In genomic region chr9:97651646-97652045, GRCh38 we compare ENCODE assay signal across 16 cellular contexts.
"Had no signal": no experiment of that assay in that cellular context is flagged by ENCODE, and none has a peak within 500 bp of the region (broad histone marks: within the 10 kb centered on the region; RNA-seq: fewer than 3 reads in every experiment).

No MANE protein-coding gene starts in this region.

- H3K27ac Mint-ChIP-seq: activated naive CD8-positive, alpha-beta T cell treated with anti-CD3 and anti-CD28 coated beads for 36 hours; dendritic cell treated with granulocyte-macrophage colony-stimulating factor and Interleukin-4, amounts not matched to agents 40 ng/mL and 50 ng/mL, for 4 days; effector memory CD8-positive, alpha-beta T cell had no signal

- H3K4me3 ChIP-seq: prostate gland, SK-N-MC, stomach had no signal

- ATAC-seq: effector memory CD8-positive, alpha-beta T cell; sciatic nerve had no signal

- H3K27me3 ChIP-seq: brain microvascular endothelial cell, stomach had no signal

- H3K9me3 Mint-ChIP-seq: activated naive CD8-positive, alpha-beta T cell treated with anti-CD3 and anti-CD28 coated beads for 36 hours; dendritic cell treated with granulocyte-macrophage colony-stimulating factor and Interleukin-4, amounts not matched to agents 40 ng/mL and 50 ng/mL, for 4 days; effector memory CD8-positive, alpha-beta T cell had no signal

- DNase-seq: activated gamma-delta T cell; activated naive CD8-positive, alpha-beta T cell treated with anti-CD3 and anti-CD28 coated beads for 36 hours; anterior cingulate cortex; brain microvascular endothelial cell; cerebellar nuclear complex; effector memory CD8-positive, alpha-beta T cell; erythroblast; hippocampal formation; kidney; stimulated activated CD4-positive, alpha-beta T cell treated with anti-CD3 and anti-CD28 coated beads, Interleukin-1b, Interleukin-23, amount 100 ng/mL, for 48 hours; stomach; T1000 had no signal

- H3K36me3 ChIP-seq: prostate gland had no signal

- H3K27ac ChIP-seq: brain microvascular endothelial cell, prostate gland, SK-N-MC, stomach had no signal

- H3K27me3 Mint-ChIP-seq: activated naive CD8-positive, alpha-beta T cell treated with anti-CD3 and anti-CD28 coated beads for 36 hours; dendritic cell treated with granulocyte-macrophage colony-stimulating factor and Interleukin-4, amounts not matched to agents 40 ng/mL and 50 ng/mL, for 4 days; effector memory CD8-positive, alpha-beta T cell had no signal

- H3K4me3 Mint-ChIP-seq: activated naive CD8-positive, alpha-beta T cell treated with anti-CD3 and anti-CD28 coated beads for 36 hours; dendritic cell treated with granulocyte-macrophage colony-stimulating factor and Interleukin-4, amounts not matched to agents 40 ng/mL and 50 ng/mL, for 4 days; effector memory CD8-positive, alpha-beta T cell had no signal

- H3K4me1 ChIP-seq: prostate gland had no signal

- H3K9me3 ChIP-seq: prostate gland, stomach had no signal
